Comparison of ENCODE assay signal across 8 cellular contexts in genomic region chr1:32334864-32335618, GRCh38. TPM values are rescaled to one million over a fixed set of nuclear protein-coding genes. Genes with fewer than 3 reads are reported as not detected.
A peak's percentile ranks its signal among the peaks of the same experiment; 100 is the strongest.
DNase-seq lines count a peak whose midpoint lies in the region; ATAC-seq and TF ChIP-seq lines count a peak whose summit lies in the region.

No MANE protein-coding gene starts in this region.

- peak overlapping the region; percentile 99 for H3K9ac ChIP-seq in neural cell (ENCODE audit: low read length)

- peak; percentile 61 for TF ChIP-seq RAD21 in neural cell (conservative IDR thresholded peaks at IDR 0.05)

- H3K4me3 Mint-ChIP-seq in activated T-cell treated with anti-CD3 and anti-CD28 coated beads, Interleukin-2, amount 50 U/mL, for 4 hours, result peak overlapping the region; percentile 86

- peaks cover 34% of the 10 kb centered on the region for H3K79me2 ChIP-seq in neural cell (replicated peaks; ENCODE audit: insufficient read depth, low read length)

- H3K27me3 Mint-ChIP-seq in activated T-cell treated with anti-CD3 and anti-CD28 coated beads, Interleukin-2, amount 50 U/mL, for 4 hours (ENCODE audit: low read depth), result no peaks in the 10 kb centered on the region

- no peaks in the 10 kb centered on the region for H3K9me2 ChIP-seq in neural cell (ENCODE audit: insufficient read depth, low read length)

- H4K20me1 ChIP-seq in neural cell (ENCODE audit: insufficient read depth), result peaks cover 22% of the 10 kb centered on the region

- no peaks in the 10 kb centered on the region for H3F3A ChIP-seq in neural cell (ENCODE audit: insufficient read depth, low read length, poor library complexity, severe bottlenecking)

- WGBS in thyroid gland, 2 donors, result 4 to 7% methylated on average over 19 to 25 of the region's 56 CpGs

- peak in 1 of 2 donors; percentile 15 for TF ChIP-seq POLR2A in thyroid gland (IDR thresholded peaks at IDR 0.05)

- H3K4me3 ChIP-seq in fibroblast of pulmonary artery (replicated peaks; ENCODE audit: low read depth, low read length), result peak overlapping the region; percentile 79
- peak overlapping the region; percentile 100 for H3K4me3 ChIP-seq in neural cell (ENCODE audit: low read length)
- peak overlapping the region; percentile 18 to 81 (median 78) for H3K4me3 ChIP-seq in thyroid gland (replicated peaks in 1 of 3)

- DNase-seq in NCI-H774 (lab: John Stamatoyannopoulos, UW) (peak; percentile 59), fibroblast of pulmonary artery (ENCODE audit: low read depth) (peak; percentile 49), thyroid gland (peak; percentile 67 to 69)
- DNase-seq in activated T-cell treated with anti-CD3 and anti-CD28 coated beads, Interleukin-2, amount 50 U/mL, for 4 hours, result peak; percentile 68

- no peaks in the 10 kb centered on the region for H3K9me3 Mint-ChIP-seq in activated T-cell treated with anti-CD3 and anti-CD28 coated beads, Interleukin-2, amount 50 U/mL, for 4 hours

- H3K9me3 ChIP-seq in neural cell (ENCODE audit: low read length) (no peaks in the 10 kb centered on the region), thyroid gland (no peaks in the 10 kb centered on the region)

- intact Hi-C loops in thyroid gland (cut with DNase I), result loop anchor here (10.0 kb wide), 1 partner anchor 100 kb away; no protein-coding TSS in a partner anchor

- peak overlapping the region; percentile 81 for H3K27ac ChIP-seq in C4-2B
- H3K27ac ChIP-seq in neural cell (ENCODE audit: low read length), result peak overlapping the region; percentile 87
- peak overlapping the region; percentile 85 to 90 (median 87) for H3K27ac ChIP-seq in thyroid gland

- H2AFZ ChIP-seq in neural cell (ENCODE audit: low read depth, low read length), result no peak overlapping the region

- H3K36me3 Mint-ChIP-seq in activated T-cell treated with anti-CD3 and anti-CD28 coated beads, Interleukin-2, amount 50 U/mL, for 4 hours (ENCODE audit: insufficient read depth), result peaks cover 20% of the 10 kb centered on the region

- peaks cover 49 to 60% of the 10 kb centered on the region in 2 donors for H3K4me1 ChIP-seq in thyroid gland

- no peak for TF ChIP-seq EP300 in neural cell (conservative IDR thresholded peaks at IDR 0.05; ENCODE audit: poor library complexity, severe bottlenecking)

- peak; percentile 31 for ATAC-seq in GM21528 (IDR thresholded peaks at IDR 0.05; ENCODE audit: low FRiP score, unreplicated experiment)
- peak; percentile 38 to 51 for ATAC-seq in activated T-cell treated with anti-CD3 and anti-CD28 coated beads, Interleukin-2, amount 50 U/mL, for 4 hours
- no peak for ATAC-seq in GM18517 (IDR thresholded peaks at IDR 0.05; ENCODE audit: unreplicated experiment)

- no peaks in the 10 kb centered on the region for H3K27me3 ChIP-seq in neural cell (ENCODE audit: insufficient read depth, low read depth, low read length)
- H3K27me3 ChIP-seq in thyroid gland, result no peaks in the 10 kb centered on the region

- peaks cover 45% of the 10 kb centered on the region for H3K4me1 Mint-ChIP-seq in activated T-cell treated with anti-CD3 and anti-CD28 coated beads, Interleukin-2, amount 50 U/mL, for 4 hours (ENCODE audit: low read depth)

- TF ChIP-seq CTCF in C4-2B (conservative IDR thresholded peaks at IDR 0.05) (peak; percentile 84), fibroblast of pulmonary artery (IDR thresholded peaks at IDR 0.05; ENCODE audit: low read length, missing control alignments) (peak; percentile 45), neural cell (IDR thresholded peaks at IDR 0.05; ENCODE audit: poor library complexity, severe bottlenecking) (peak; percentile 85), thyroid gland (IDR thresholded peaks at IDR 0.05) (peak; percentile 36 to 77 (median 67))

- peaks cover 6% of the 10 kb centered on the region for H3K36me3 ChIP-seq in neural cell (ENCODE audit: insufficient read depth, low read length)
- H3K36me3 ChIP-seq in thyroid gland, result peaks cover 0 to 4% of the 10 kb centered on the region in 2 donors

- H3K4me2 ChIP-seq in neural cell (ENCODE audit: low read length), result peak overlapping the region; percentile 99

TF ChIP-seq in neural cell, 6 proteins besides CTCF, POLR2A, EP300 and RAD21:
- no peak for TF ChIP-seq EZH2 (IDR thresholded peaks at IDR 0.05; ENCODE audit: borderline replicate concordance, insufficient read depth, low read length, poor library complexity, severe bottlenecking)
- TF ChIP-seq REST (IDR thresholded peaks at IDR 0.05; ENCODE audit: borderline replicate concordance), result no peak
- TF ChIP-seq MXI1 (conservative IDR thresholded peaks at IDR 0.05; ENCODE audit: poor library complexity, severe bottlenecking), result peak; percentile 60
- peak; percentile 71 for TF ChIP-seq SMC3 (conservative IDR thresholded peaks at IDR 0.05; ENCODE audit: poor library complexity)
- peak; percentile 75 for TF ChIP-seq POLR2AphosphoS5 (IDR thresholded peaks at IDR 0.05)
- TF ChIP-seq TAF1 (IDR thresholded peaks at IDR 0.05; ENCODE audit: low read depth), result no peak

RNA-seq across cellular contexts. Expression of gene MARCKSL1, which starts 1.0 kb away (rescaled TPM):
- 10 to 100 TPM; 25.3 to 33.5 (median 27.8) TPM for total RNA-seq in activated T-cell treated with anti-CD3 and anti-CD28 coated beads, Interleukin-2, amount 50 U/mL, for 4 hours
- polyA plus RNA-seq in neural cell, result 694 and 739 TPM in 2 replicates
- 393 and 412 TPM in 2 replicates for polyA minus RNA-seq in neural cell
- 10 to 100 TPM; 62.1 to 97.3 (median 70.6) TPM for total RNA-seq in thyroid gland

RNA-seq across cellular contexts. Expression of gene FAM229A, which starts 27.2 kb away (rescaled TPM):
- total RNA-seq in activated T-cell treated with anti-CD3 and anti-CD28 coated beads, Interleukin-2, amount 50 U/mL, for 4 hours, result 1 to 10 TPM; 2.7 to 3.5 (median 3.2) TPM
- polyA plus RNA-seq in neural cell, result 6.1 and 11.7 TPM in 2 replicates
- 4.6 TPM in 2 replicates for polyA minus RNA-seq in neural cell
- 10 to 100 TPM in 1 of 4 donors, 1 to 10 TPM in 3; 5.1 to 20.0 (median 7.4) TPM for total RNA-seq in thyroid gland

RNA-seq across cellular contexts. Expression of gene TSSK3, which starts 27.3 kb away (rescaled TPM):
- under 1 TPM; 0.71 to 0.98 (median 0.92) TPM for total RNA-seq in activated T-cell treated with anti-CD3 and anti-CD28 coated beads, Interleukin-2, amount 50 U/mL, for 4 hours
- not detected in 2 replicates for polyA plus RNA-seq in neural cell
- polyA minus RNA-seq in neural cell, result 1.2 TPM in 1 of 2 replicates, not detected in the other
- total RNA-seq in thyroid gland, result 1 to 10 TPM; 1.2 to 6.0 (median 2.9) TPM

RNA-seq across cellular contexts. Expression of gene HDAC1, which starts 43.2 kb away (rescaled TPM):
- total RNA-seq in activated T-cell treated with anti-CD3 and anti-CD28 coated beads, Interleukin-2, amount 50 U/mL, for 4 hours, result 100 to 1,000 TPM; 168 to 177 (median 173) TPM
- 60.8 and 68.6 TPM in 2 replicates for polyA plus RNA-seq in neural cell
- 26.0 and 33.6 TPM in 2 replicates for polyA minus RNA-seq in neural cell
- 10 to 100 TPM; 78.2 to 96.8 (median 85.0) TPM for total RNA-seq in thyroid gland

RNA-seq across cellular contexts. Expression of gene BSDC1, which starts 59.2 kb away (rescaled TPM):
- 10 to 100 TPM; 42.2 to 56.8 (median 46.6) TPM for total RNA-seq in activated T-cell treated with anti-CD3 and anti-CD28 coated beads, Interleukin-2, amount 50 U/mL, for 4 hours
- 158 and 189 TPM in 2 replicates for polyA plus RNA-seq in neural cell
- polyA minus RNA-seq in neural cell, result 133 and 157 TPM in 2 replicates
- total RNA-seq in thyroid gland, result 100 to 1,000 TPM in 3 of 4 donors, 10 to 100 TPM in 1; 93.0 to 132 (median 101) TPM
